ENCODE assay signal across 17 cellular contexts in the genomic region with DNA sequence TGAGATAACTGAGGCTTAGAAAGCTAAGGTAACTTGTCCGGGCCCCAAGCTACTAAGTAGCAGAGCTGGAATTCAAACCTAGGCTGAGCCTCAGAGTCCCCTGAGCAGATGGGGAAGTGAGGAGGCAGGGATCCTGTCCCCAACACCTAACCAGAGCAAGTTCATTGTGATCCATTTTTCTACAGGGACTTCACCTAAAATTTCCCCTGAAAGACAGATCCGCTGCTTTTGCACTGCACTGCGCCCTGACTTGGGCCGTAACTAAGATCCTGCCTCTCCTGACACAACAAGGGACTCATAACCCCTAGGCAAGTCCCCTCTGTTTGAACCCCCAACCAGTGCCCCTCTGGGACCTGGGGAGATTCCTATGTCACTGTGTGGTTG. TPM values are rescaled to one million over a fixed set of nuclear protein-coding genes. Genes with fewer than 3 reads are reported as not detected.
DNase-seq lines count a peak whose midpoint lies in the region; ATAC-seq, FAIRE-seq and TF ChIP-seq lines count a peak whose summit lies in the region.
"Had no signal": no experiment of that assay in that cellular context is flagged by ENCODE, and none has a peak within 500 bp of the region (broad histone marks: within the 10 kb centered on the region; RNA-seq: fewer than 3 reads in every experiment).

No MANE protein-coding gene starts in this region.

- WGBS in smooth muscle cell (ENCODE audit: low lambda C conversion rate): 97% methylated on average over 4 of the region's 4 CpGs

- no peaks in the 10 kb centered on the region for H3K27me3 ChIP-seq in smooth muscle cell (ENCODE audit: low read depth)

- no peak overlapping the region for H3K9ac ChIP-seq in smooth muscle cell (ENCODE audit: low read depth)
- H3K9ac ChIP-seq: parathyroid adenoma had no signal

- H3K27ac ChIP-seq in smooth muscle cell (ENCODE audit: low read depth): no peak overlapping the region
- H3K27ac ChIP-seq: parathyroid adenoma had no signal

- no peaks in the 10 kb centered on the region for H3F3A ChIP-seq in smooth muscle cell (ENCODE audit: low read depth)

- H3K79me2 ChIP-seq in smooth muscle cell (ENCODE audit: low read depth): no peaks in the 10 kb centered on the region
- H3K79me2 ChIP-seq: parathyroid adenoma had no signal

- no peaks in the 10 kb centered on the region for H4K20me1 ChIP-seq in smooth muscle cell (ENCODE audit: low read depth)

- in situ Hi-C loops in GM13976 (cut with MboI; ENCODE audit: low sequenced_read_pairs, unreplicated experiment): no loop called here

- ATAC-seq in GM19438 (IDR thresholded peaks at IDR 0.05; ENCODE audit: low read depth, unreplicated experiment) (peak; percentile 14), HG02763 (IDR thresholded peaks at IDR 0.05; ENCODE audit: unreplicated experiment) (peak; percentile 29), HG03442 (IDR thresholded peaks at IDR 0.05; ENCODE audit: unreplicated experiment) (peak; percentile 30)
- ATAC-seq in stimulated activated naive CD8-positive, alpha-beta T cell treated with anti-CD3 and anti-CD28 coated beads, Interleukin-15, Interleukin-2, amounts not matched to agents 100 U/mL and 50 U/mL, for 24 hours: no peak

- TF ChIP-seq POLR2A in GM12892 (IDR thresholded peaks at IDR 0.05; ENCODE audit: low read depth, low read length): no peak

- no peak overlapping the region for H3K4me3 ChIP-seq in smooth muscle cell

- no peak overlapping the region for H2AFZ ChIP-seq in smooth muscle cell (ENCODE audit: low read depth)
- H2AFZ ChIP-seq: parathyroid adenoma had no signal

- no peak for FAIRE-seq in GM12892 (lab: Jason Lieb, UNC)
- FAIRE-seq: astrocyte, D721Med, H1 had no signal

- DNase-seq in GM13976 (ENCODE audit: low spot score): peak; percentile 48
- no peak for DNase-seq in GM12892 (ENCODE audit: insufficient read length)
- DNase-seq in NCI-H510A treated with DMSO at 0.1 percent for 48 hours (lab: John Stamatoyannopoulos, UW): no peak
- DNase-seq in stimulated activated naive CD8-positive, alpha-beta T cell treated with anti-CD3 and anti-CD28 coated beads, Interleukin-15, Interleukin-2, amounts not matched to agents 100 U/mL and 50 U/mL, for 24 hours: no peak
- no peak for DNase-seq in smooth muscle cell (lab: John Stamatoyannopoulos, UW; ENCODE audit: unreplicated experiment)
- DNase-seq: ACHN; activated CD4-positive, alpha-beta T cell treated with anti-CD3 and anti-CD28 coated beads for 48 hours; dermis blood vessel endothelial cell; mesenchymal stem cell; NCI-H2171 treated with DMSO at 0.1 percent for 48 hours had no signal

- no peaks in the 10 kb centered on the region for H3K4me1 ChIP-seq in smooth muscle cell (ENCODE audit: low read depth)
- H3K4me1 ChIP-seq: parathyroid adenoma had no signal

- no peak for TF ChIP-seq CTCF in GM13976 (IDR thresholded peaks at IDR 0.05; ENCODE audit: borderline replicate concordance, control extremely low read depth, extremely low read depth, insufficient read depth, missing control alignments)
- TF ChIP-seq CTCF in smooth muscle cell (IDR thresholded peaks at IDR 0.05; ENCODE audit: borderline replicate concordance, insufficient read depth, poor library complexity, severe bottlenecking): no peak

- H3K4me2 ChIP-seq in smooth muscle cell: no peak overlapping the region

- H3K36me3 ChIP-seq in smooth muscle cell (ENCODE audit: low read depth): no peaks in the 10 kb centered on the region

- no peaks in the 10 kb centered on the region for H3K9me3 ChIP-seq in smooth muscle cell (replicated peaks; ENCODE audit: low read depth)

RNA-seq across cellular contexts. Expression of a gene that starts 25.6 kb away (rescaled TPM):
- polyA plus RNA-seq in GM12892 (2012; ENCODE audit: missing spikeins): 4.6 TPM
- total RNA-seq in smooth muscle cell: 10.1 and 12.9 TPM in 2 replicates
- 4.5 and 5.1 TPM in 2 replicates for polyA plus RNA-seq in smooth muscle cell
